Comparison of ENCODE assay signal across 19 cellular contexts in genomic region chr20:7790189-7790588, GRCh38.
DNase-seq lines count a peak whose midpoint lies in the region; ATAC-seq and TF ChIP-seq lines count a peak whose summit lies in the region.
"Had no signal": no experiment of that assay in that cellular context is flagged by ENCODE, and none has a peak within 500 bp of the region (broad histone marks: within the 10 kb centered on the region; RNA-seq: fewer than 3 reads in every experiment).

No MANE protein-coding gene starts in this region.

- no peak overlapping the region for H3K27ac ChIP-seq in breast epithelium
- H3K27ac ChIP-seq: cardiac muscle cell had no signal

- peaks cover 9% of the 10 kb centered on the region for H3K4me1 Mint-ChIP-seq in MCF 10A (ENCODE audit: insufficient read depth, unreplicated experiment)
- H3K4me1 Mint-ChIP-seq: activated naive CD4-positive, alpha-beta T cell treated with anti-CD3 and anti-CD28 coated beads, Interleukin-2, amount 10 ng/mL, durations not matched to agents 7 days and 5 days; CD4-positive, alpha-beta memory T cell; memory B cell; nephron had no signal

- TF ChIP-seq CTCF in MCF 10A (IDR thresholded peaks at IDR 0.05; ENCODE audit: unreplicated experiment) = no peak
- no peak for TF ChIP-seq CTCF in breast epithelium (IDR thresholded peaks at IDR 0.05)
- no peak for TF ChIP-seq CTCF in epithelial cell of esophagus (IDR thresholded peaks at IDR 0.05; ENCODE audit: insufficient read depth, low read depth, low read length, missing control alignments)

- H3K9me3 Mint-ChIP-seq in MCF 10A (ENCODE audit: unreplicated experiment) = no peaks in the 10 kb centered on the region
- H3K9me3 Mint-ChIP-seq: nephron had no signal

- intact Hi-C loops in MCF 10A (cut with micrococcal nuclease) (no loop called here), breast epithelium (cut with DNase I; ENCODE audit: low total_unique reads) (no loop called here)

- DNase-seq in MCF 10A (ENCODE audit: unreplicated experiment) (peak; percentile 61), breast epithelium (ENCODE audit: low spot score in 2 of 2) (no peak), RPMI8226 (peak; percentile 23), epithelial cell of esophagus (ENCODE audit: low read depth) (peak; percentile 27), HUDEP-2 (lab: John Stamatoyannopoulos, UW; ENCODE audit: unreplicated experiment in 76 of 76) (no peak), NAMALWA (ENCODE audit: low spot score) (no peak)
- DNase-seq: activated naive CD4-positive, alpha-beta T cell treated with anti-CD3 and anti-CD28 coated beads, Interleukin-2, amount 10 ng/mL, durations not matched to agents 7 days and 5 days; activated T-cell treated with anti-CD3 and anti-CD28 coated beads, Interleukin-2, amount 50 U/mL, for 1 hour; CD4-positive, alpha-beta memory T cell; GOT3; NCI-H187 treated with DMSO at 0.1 percent for 48 hours; NCI-H524; stimulated activated CD4-positive, alpha-beta T cell treated with anti-CD3 and anti-CD28 coated beads, Interleukin-12 subunit alpha, Interleukin-12 subunit beta, amount 100 ng/mL, for 4 hours; stimulated activated naive CD4-positive, alpha-beta T cell treated with Interleukin-2 at 50 U/mL for 16 hours had no signal

- no peak overlapping the region for H3K4me3 Mint-ChIP-seq in MCF 10A (ENCODE audit: unreplicated experiment)
- H3K4me3 Mint-ChIP-seq: activated naive CD4-positive, alpha-beta T cell treated with anti-CD3 and anti-CD28 coated beads, Interleukin-2, amount 10 ng/mL, durations not matched to agents 7 days and 5 days; CD4-positive, alpha-beta memory T cell; memory B cell; nephron had no signal

- H3K27me3 Mint-ChIP-seq in MCF 10A (ENCODE audit: insufficient read depth, unreplicated experiment) = no peaks in the 10 kb centered on the region
- H3K27me3 Mint-ChIP-seq: activated naive CD4-positive, alpha-beta T cell treated with anti-CD3 and anti-CD28 coated beads, Interleukin-2, amount 10 ng/mL, durations not matched to agents 7 days and 5 days; CD4-positive, alpha-beta memory T cell; memory B cell had no signal

- CTCF ChIA-PET in MCF 10A (lab: Yijun Ruan, JAX) = interaction anchor here (0.8 kb wide), 1 partner anchor 329 kb away, joined by 3 read pairs; no protein-coding TSS in a partner anchor

- no TSS peak for BruUV-seq in MCF 10A (replicated peaks; lab: Mats Ljungman, UMichigan)

- ATAC-seq in HG03469 (IDR thresholded peaks at IDR 0.05; ENCODE audit: unreplicated experiment) = no peak
- ATAC-seq in GM18505 (IDR thresholded peaks at IDR 0.05; ENCODE audit: unreplicated experiment) = no peak

- POLR2A ChIA-PET in MCF 10A (lab: Yijun Ruan, JAX) = no interaction called here

- no peaks in the 10 kb centered on the region for H3K27me3 ChIP-seq in breast epithelium
- H3K27me3 ChIP-seq: cardiac muscle cell had no signal

- H3K9me3 ChIP-seq in breast epithelium = no peaks in the 10 kb centered on the region

- no peaks in the 10 kb centered on the region for H3K36me3 ChIP-seq in breast epithelium
- H3K36me3 ChIP-seq: cardiac muscle cell had no signal

- no peaks in the 10 kb centered on the region for H3K4me1 ChIP-seq in breast epithelium

- no peak overlapping the region for H3K4me3 ChIP-seq in breast epithelium
- no peak overlapping the region for H3K4me3 ChIP-seq in epithelial cell of esophagus (ENCODE audit: low read length)
- H3K4me3 ChIP-seq: cardiac muscle cell had no signal

- no peak overlapping the region for H3K27ac Mint-ChIP-seq in MCF 10A (ENCODE audit: low read depth, unreplicated experiment)
- H3K27ac Mint-ChIP-seq: activated naive CD4-positive, alpha-beta T cell treated with anti-CD3 and anti-CD28 coated beads, Interleukin-2, amount 10 ng/mL, durations not matched to agents 7 days and 5 days; memory B cell; nephron had no signal

- H3K36me3 Mint-ChIP-seq in MCF 10A (ENCODE audit: insufficient read depth, unreplicated experiment) = no peaks in the 10 kb centered on the region
- H3K36me3 Mint-ChIP-seq: activated naive CD4-positive, alpha-beta T cell treated with anti-CD3 and anti-CD28 coated beads, Interleukin-2, amount 10 ng/mL, durations not matched to agents 7 days and 5 days; CD4-positive, alpha-beta memory T cell; memory B cell had no signal

- TF ChIP-seq POLR2A in breast epithelium (IDR thresholded peaks at IDR 0.05) = no peak
- no peak for TF ChIP-seq POLR2A in GM18505 (IDR thresholded peaks at IDR 0.05; ENCODE audit: borderline replicate concordance, extremely low read depth, insufficient read depth, insufficient read length)

Comparison
In these comparisons a context has a peak if more than half of its experiments do, and no peak if none do; other contexts are left out.
1. DNase-seq: peak in MCF 10A (single experiment), RPMI8226 (single experiment) and epithelial cell of esophagus (single experiment); none in breast epithelium (0 of 2), HUDEP-2 (0 of 76) and NAMALWA (single experiment).